Comparison of ENCODE assay signal across 9 cellular contexts in genomic region chr4:103008875-103009729, GRCh38. TPM values are rescaled to one million over a fixed set of nuclear protein-coding genes. Genes with fewer than 3 reads are reported as not detected.
A peak's percentile ranks its signal among the peaks of the same experiment; 100 is the strongest.
DNase-seq lines count a peak whose midpoint lies in the region; ATAC-seq and TF ChIP-seq lines count a peak whose summit lies in the region.
"Had no signal": no experiment of that assay in that cellular context is flagged by ENCODE, and none has a peak within 500 bp of the region (broad histone marks: within the 10 kb centered on the region; RNA-seq: fewer than 3 reads in every experiment).

No MANE protein-coding gene starts in this region.

- no peak for TF ChIP-seq POLR2A in tibial nerve (IDR thresholded peaks at IDR 0.05)

- H3K9ac ChIP-seq in NT2/D1 (ENCODE audit: insufficient read length, low read depth) = no peak overlapping the region
- H3K9ac ChIP-seq: BLaER1 had no signal

- H3K9me3 ChIP-seq in NT2/D1 (ENCODE audit: insufficient read depth, low read length) (no peaks in the 10 kb centered on the region), tibial nerve (no peaks in the 10 kb centered on the region)
- H3K9me3 ChIP-seq: BLaER1 had no signal

- H3K27ac ChIP-seq in tibial nerve = no peak overlapping the region
- H3K27ac ChIP-seq: BLaER1 had no signal

- no peak overlapping the region for H3K4me3 ChIP-seq in NT2/D1 (ENCODE audit: insufficient read length, low read depth)
- H3K4me3 ChIP-seq in tibial nerve = no peak overlapping the region
- H3K4me3 ChIP-seq: BLaER1 had no signal

- no peak for TF ChIP-seq EP300 in tibial nerve (IDR thresholded peaks at IDR 0.05)

- DNase-seq in NCI-H1436 (lab: John Stamatoyannopoulos, UW) (peak; percentile 14), NCI-H1436 treated with DMSO at 0.1 percent for 48 hours (lab: John Stamatoyannopoulos, UW) (no peak), NT2/D1 (ENCODE audit: low read depth, low spot score) (peak; percentile 42), cerebellar cortex (ENCODE audit: low spot score) (peak; percentile 82), left kidney (ENCODE audit: low read depth, low spot score) (peak; percentile 84), tibial nerve (ENCODE audit: low spot score in 2 of 2) (peak in 1 of 2 donors; percentile 62)

- H3K4me1 ChIP-seq in NT2/D1 (ENCODE audit: insufficient read depth, insufficient read length) (no peaks in the 10 kb centered on the region), tibial nerve (peaks cover 0 to 20% (median 10%) of the 10 kb centered on the region in 4 donors)
- H3K4me1 ChIP-seq: BLaER1 had no signal

- 72 to 75% methylated on average over 15 of the region's 15 CpGs for WGBS in tibial nerve, 2 donors

- no peaks in the 10 kb centered on the region for H3K36me3 ChIP-seq in NT2/D1 (ENCODE audit: insufficient read depth, insufficient read length, low read length)
- no peaks in the 10 kb centered on the region for H3K36me3 ChIP-seq in tibial nerve
- H3K36me3 ChIP-seq: BLaER1 had no signal

- TF ChIP-seq CTCF in tibial nerve (IDR thresholded peaks at IDR 0.05) = peak; percentile 41 to 77 (median 64)

- H3K27me3 ChIP-seq in NT2/D1 (ENCODE audit: insufficient read depth, insufficient read length) (no peaks in the 10 kb centered on the region), tibial nerve (no peaks in the 10 kb centered on the region)
- H3K27me3 ChIP-seq: BLaER1 had no signal

- ATAC-seq in GM19463 (IDR thresholded peaks at IDR 0.05; ENCODE audit: unreplicated experiment) (peak; percentile 88), HG03565 (IDR thresholded peaks at IDR 0.05; ENCODE audit: unreplicated experiment) (peak; percentile 90)

RNA-seq across cellular contexts. Expression of gene SLC9B1, which starts 10.4 kb away (rescaled TPM):
- 1 to 10 TPM; 1.5 to 4.2 (median 2.4) TPM for total RNA-seq in tibial nerve
